In the genomic region with DNA sequence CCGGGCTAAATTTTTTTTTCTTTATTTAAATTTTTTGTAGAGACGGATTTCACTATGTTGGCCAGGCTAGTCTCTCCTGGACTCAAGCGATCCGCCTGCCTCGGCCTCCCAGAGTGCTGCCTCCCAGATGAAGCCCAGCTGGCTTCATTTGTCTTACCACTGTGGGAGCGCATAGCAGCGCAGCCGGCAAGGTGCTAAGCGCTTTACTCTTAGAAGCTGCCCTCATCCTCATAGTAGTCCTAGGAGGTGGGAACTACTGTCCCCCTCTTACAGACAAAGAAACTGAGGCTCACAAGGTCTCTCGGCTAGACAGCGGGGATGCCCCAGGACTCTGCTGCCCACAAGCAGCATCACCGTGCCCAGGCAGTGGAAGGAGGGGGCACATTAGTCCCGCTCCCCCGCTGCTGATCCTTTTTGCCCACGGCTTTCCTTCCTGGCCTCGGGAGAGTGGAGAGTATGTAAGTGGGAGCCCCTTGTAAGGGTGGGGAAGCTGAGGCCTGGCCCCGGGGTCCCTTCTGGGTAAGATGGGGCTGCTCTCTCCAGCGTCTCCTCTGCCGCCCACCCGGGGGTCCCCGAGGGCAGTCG, we compare ENCODE assay signal across 8 cellular contexts. TPM values are rescaled to one million over a fixed set of nuclear protein-coding genes. Genes with fewer than 3 reads are reported as not detected.
DNase-seq lines count a peak whose midpoint lies in the region; FAIRE-seq and TF ChIP-seq lines count a peak whose summit lies in the region.

No MANE protein-coding gene starts in this region.

- H3K36me3 ChIP-seq in H7 (replicated peaks; ENCODE audit: control insufficient read depth, insufficient read depth, low read length) (no peaks in the 10 kb centered on the region), cardiac muscle cell (no peaks in the 10 kb centered on the region)

- no peaks in the 10 kb centered on the region for H3K9me3 ChIP-seq in cardiac muscle cell (ENCODE audit: low read depth)

- H3K4me1 ChIP-seq in cardiac muscle cell (ENCODE audit: low read depth): no peaks in the 10 kb centered on the region

- FAIRE-seq in GM12892 (lab: Jason Lieb, UNC): no peak

- peak; percentile 66 for DNase-seq in H7
- DNase-seq in cardiac muscle cell (ENCODE audit: low read depth in 1 of 2, low spot score in 1 of 2): peak in 1 of 2 donors; percentile 52
- DNase-seq in retina: peak; percentile 32
- no peak for DNase-seq in GM12892 (ENCODE audit: insufficient read length)
- DNase-seq in NCI-H128 (lab: John Stamatoyannopoulos, UW; ENCODE audit: unreplicated experiment): no peak
- no peak for DNase-seq in ureter (ENCODE audit: low spot score)
- DNase-seq in SW 1271 (lab: John Stamatoyannopoulos, UW): no peak

- peaks cover 66% of the 10 kb centered on the region for H3K27me3 ChIP-seq in H7 (ENCODE audit: control insufficient read depth, insufficient read depth, low read length)
- H3K27me3 ChIP-seq in cardiac muscle cell: peaks cover 36% of the 10 kb centered on the region

- TF ChIP-seq CTCF in WI38 (IDR thresholded peaks at IDR 0.05; ENCODE audit: low read depth, low read length): no peak
- no peak for TF ChIP-seq CTCF in cardiac muscle cell (IDR thresholded peaks at IDR 0.05; ENCODE audit: low read depth, low read length)

- H3K4me3 ChIP-seq in H7 (ENCODE audit: insufficient read depth, low read depth, low read length): peak overlapping the region; percentile 61
- H3K4me3 ChIP-seq in WI38 (ENCODE audit: low read depth, low read length): peak overlapping the region; percentile 71
- H3K4me3 ChIP-seq in cardiac muscle cell: peak overlapping the region; percentile 36

- no peak for TF ChIP-seq POLR2A in GM12892 (IDR thresholded peaks at IDR 0.05; ENCODE audit: low read depth, low read length)

- H3K27ac ChIP-seq in cardiac muscle cell: no peak overlapping the region

RNA-seq across cellular contexts. Expression of gene TMEM54, which starts 0.7 kb away (rescaled TPM):
- 5.4 and 9.8 TPM in 2 replicates for total RNA-seq in H7 (2014; rRNA removed; shearing (Covaris generic))
- total RNA-seq in cardiac muscle cell (30.3 and 61.6 TPM in 2 replicates), ureter (88.7 TPM)
- 17.1 and 41.4 TPM in 2 replicates for polyA plus RNA-seq in cardiac muscle cell
- 0.66 TPM for polyA plus RNA-seq in GM12892 (2012; ENCODE audit: missing spikeins)

RNA-seq across cellular contexts. Expression of gene HPCA, which starts 14.2 kb away (rescaled TPM):
- total RNA-seq in H7 (2014; rRNA removed; shearing (Covaris generic)): 0.89 and 2.6 TPM in 2 replicates
- total RNA-seq in cardiac muscle cell: 3.7 TPM in 1 of 2 replicates, not detected in the other
- 1.6 TPM in 1 of 2 replicates, not detected in the other for polyA plus RNA-seq in cardiac muscle cell
- polyA plus RNA-seq in GM12892 (2012; ENCODE audit: missing spikeins): not detected
- total RNA-seq in ureter: 0.75 TPM

RNA-seq across cellular contexts. Expression of gene FNDC5, which starts 29.8 kb away (rescaled TPM):
- 0.63 and 4.4 TPM in 2 replicates for total RNA-seq in H7 (2014; rRNA removed; shearing (Covaris generic))
- total RNA-seq in cardiac muscle cell (34.2 and 40.7 TPM in 2 replicates), ureter (1.7 TPM)
- polyA plus RNA-seq in cardiac muscle cell: 18.0 and 37.4 TPM in 2 replicates
- polyA plus RNA-seq in GM12892 (2012; ENCODE audit: missing spikeins): 1.1 TPM

Comparison
In these comparisons a context has a peak if more than half of its experiments do, and no peak if none do; other contexts are left out.
1. DNase-seq: peak in H7 (single experiment) and retina (single experiment); none in GM12892 (single experiment), NCI-H128 (single experiment), ureter (single experiment) and SW 1271 (0 of 2).
2. Peak in every context shown above with its lines, with median percentiles within 50 percentile points of each other: H3K4me3 ChIP-seq.